ENCODE assay signal across 21 cellular contexts in the genomic region with DNA sequence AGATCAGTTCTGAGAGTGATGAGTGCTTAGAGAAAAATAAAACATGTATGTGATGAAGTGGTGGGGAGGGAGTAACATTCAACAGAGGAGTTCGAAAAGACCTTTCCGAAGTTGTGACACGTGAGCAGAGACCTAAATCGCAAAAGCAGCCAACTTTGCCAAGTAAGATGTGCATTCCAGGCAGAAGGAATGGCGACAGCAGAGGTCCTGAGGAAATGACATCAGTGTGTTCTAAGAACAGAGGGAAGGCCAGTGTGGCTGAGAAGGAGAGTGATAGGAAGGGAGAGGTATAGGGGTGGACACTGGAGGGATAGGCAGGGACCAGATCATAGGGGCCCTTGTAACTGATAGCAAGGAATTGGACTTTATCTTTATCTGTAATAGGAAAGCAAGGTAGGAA.
"Had no signal": no experiment of that assay in that cellular context is flagged by ENCODE, and none has a peak within 500 bp of the region (broad histone marks: within the 10 kb centered on the region; RNA-seq: fewer than 3 reads in every experiment).

No MANE protein-coding gene starts in this region.

- H3K4me3 Mint-ChIP-seq: activated CD4-positive, alpha-beta memory T cell treated with anti-CD3 and anti-CD28 coated beads for 36 hours; activated CD4-positive, alpha-beta T cell treated with anti-CD3 and anti-CD28 coated beads for 36 hours; activated CD8-positive, alpha-beta memory T cell treated with anti-CD3 and anti-CD28 coated beads, Interleukin-2, amount 10 ng/mL, durations not matched to agents 7 days and 5 days; activated naive CD4-positive, alpha-beta T cell treated with anti-CD3 and anti-CD28 coated beads, Interleukin-2, amount 10 ng/mL, durations not matched to agents 7 days and 5 days; activated T-cell treated with anti-CD3 and anti-CD28 coated beads, Interleukin-2, amount 50 U/mL, for 24 hours; naive B cell; stimulated activated naive B cell treated with anti-CD40 and anti-IgM and Interleukin-4, amounts not matched to agents 10 μg/mL and 1 μg/mL and 100 μg/mL, for 72 hours had no signal

- H3K27ac Mint-ChIP-seq: activated CD4-positive, alpha-beta memory T cell treated with anti-CD3 and anti-CD28 coated beads for 36 hours; activated CD4-positive, alpha-beta T cell treated with anti-CD3 and anti-CD28 coated beads for 36 hours; activated CD8-positive, alpha-beta memory T cell treated with anti-CD3 and anti-CD28 coated beads, Interleukin-2, amount 10 ng/mL, durations not matched to agents 7 days and 5 days; activated naive CD4-positive, alpha-beta T cell treated with anti-CD3 and anti-CD28 coated beads, Interleukin-2, amount 10 ng/mL, durations not matched to agents 7 days and 5 days; activated T-cell treated with anti-CD3 and anti-CD28 coated beads, Interleukin-2, amount 50 U/mL, for 24 hours; progenitor cell of endocrine pancreas; stimulated activated naive B cell treated with anti-CD40 and anti-IgM and Interleukin-4, amounts not matched to agents 10 μg/mL and 1 μg/mL and 100 μg/mL, for 72 hours had no signal

- H3K27ac ChIP-seq: colonic mucosa, right atrium auricular region, tibial nerve had no signal

- H3K4me3 ChIP-seq: colonic mucosa, lung, right atrium auricular region, skin epidermis, tibial nerve had no signal

- ATAC-seq: activated CD4-positive, alpha-beta T cell treated with anti-CD3 and anti-CD28 coated beads for 36 hours; activated CD8-positive, alpha-beta memory T cell treated with anti-CD3 and anti-CD28 coated beads, Interleukin-2, amount 10 ng/mL, durations not matched to agents 7 days and 5 days; stimulated activated naive B cell treated with anti-CD40 and anti-IgM and Interleukin-4, amounts not matched to agents 10 μg/mL and 1 μg/mL and 100 μg/mL, for 72 hours had no signal

- H3K27me3 ChIP-seq: colonic mucosa, right atrium auricular region, tibial nerve had no signal

- H3K4me1 ChIP-seq: colonic mucosa had no signal

- DNase-seq: activated CD4-positive, alpha-beta memory T cell treated with anti-CD3 and anti-CD28 coated beads for 36 hours; activated CD4-positive, alpha-beta T cell treated with anti-CD3 and anti-CD28 coated beads for 36 hours; activated CD8-positive, alpha-beta memory T cell treated with anti-CD3 and anti-CD28 coated beads, Interleukin-2, amount 10 ng/mL, durations not matched to agents 7 days and 5 days; activated naive CD4-positive, alpha-beta T cell treated with anti-CD3 and anti-CD28 coated beads, Interleukin-2, amount 10 ng/mL, durations not matched to agents 7 days and 5 days; activated T-cell treated with anti-CD3 and anti-CD28 coated beads, Interleukin-2, amount 50 U/mL, for 24 hours; caudate nucleus; colonic mucosa; effector CD4-positive, alpha-beta T cell; head of caudate nucleus; naive B cell; stimulated activated CD4-positive, alpha-beta T cell treated with anti-CD3 and anti-CD28 coated beads, Interleukin-15, amount 100 ng/mL, for 24 hours; stimulated activated CD4-positive, alpha-beta T cell treated with anti-CD3 and anti-CD28 coated beads, Interleukin-4, amount 100 ng/mL, for 1 hour; stimulated activated naive B cell treated with anti-CD40 and anti-IgM and Interleukin-4, amounts not matched to agents 10 μg/mL and 1 μg/mL and 100 μg/mL, for 72 hours; T-helper 2 cell had no signal

- H3K9me3 Mint-ChIP-seq: activated CD4-positive, alpha-beta memory T cell treated with anti-CD3 and anti-CD28 coated beads for 36 hours; activated naive CD4-positive, alpha-beta T cell treated with anti-CD3 and anti-CD28 coated beads, Interleukin-2, amount 10 ng/mL, durations not matched to agents 7 days and 5 days; activated T-cell treated with anti-CD3 and anti-CD28 coated beads, Interleukin-2, amount 50 U/mL, for 24 hours; naive B cell; stimulated activated naive B cell treated with anti-CD40 and anti-IgM and Interleukin-4, amounts not matched to agents 10 μg/mL and 1 μg/mL and 100 μg/mL, for 72 hours had no signal

- FAIRE-seq: endothelial cell of umbilical vein, frontal cortex had no signal

- H3K9me3 ChIP-seq: colonic mucosa, right atrium auricular region, tibial nerve had no signal

- H3K36me3 ChIP-seq: colonic mucosa, right atrium auricular region, tibial nerve had no signal

- H3K27me3 Mint-ChIP-seq: activated CD4-positive, alpha-beta memory T cell treated with anti-CD3 and anti-CD28 coated beads for 36 hours; activated naive CD4-positive, alpha-beta T cell treated with anti-CD3 and anti-CD28 coated beads, Interleukin-2, amount 10 ng/mL, durations not matched to agents 7 days and 5 days; activated T-cell treated with anti-CD3 and anti-CD28 coated beads, Interleukin-2, amount 50 U/mL, for 24 hours; naive B cell; stimulated activated naive B cell treated with anti-CD40 and anti-IgM and Interleukin-4, amounts not matched to agents 10 μg/mL and 1 μg/mL and 100 μg/mL, for 72 hours had no signal

- H3K36me3 Mint-ChIP-seq: activated CD4-positive, alpha-beta memory T cell treated with anti-CD3 and anti-CD28 coated beads for 36 hours; activated CD8-positive, alpha-beta memory T cell treated with anti-CD3 and anti-CD28 coated beads, Interleukin-2, amount 10 ng/mL, durations not matched to agents 7 days and 5 days; activated naive CD4-positive, alpha-beta T cell treated with anti-CD3 and anti-CD28 coated beads, Interleukin-2, amount 10 ng/mL, durations not matched to agents 7 days and 5 days; naive B cell; stimulated activated naive B cell treated with anti-CD40 and anti-IgM and Interleukin-4, amounts not matched to agents 10 μg/mL and 1 μg/mL and 100 μg/mL, for 72 hours had no signal
